Comparison of ENCODE assay signal across 10 cellular contexts in genomic region chr14:104968153-104968527, GRCh38. TPM values are rescaled to one million over a fixed set of nuclear protein-coding genes. Genes with fewer than 3 reads are reported as not detected.
DNase-seq lines count a peak whose midpoint lies in the region; ATAC-seq and TF ChIP-seq lines count a peak whose summit lies in the region.
"Had no signal": no experiment of that assay in that cellular context is flagged by ENCODE, and none has a peak within 500 bp of the region (broad histone marks: within the 10 kb centered on the region; RNA-seq: fewer than 3 reads in every experiment).

No MANE protein-coding gene starts in this region.

- 0% methylated on average over 1 of the region's 12 CpGs for WGBS in right lobe of liver (ENCODE audit: insufficient coverage, low coverage, low lambda C conversion rate, missing lambda C conversion rate)

- no peak for TF ChIP-seq POLR2A in right lobe of liver (IDR thresholded peaks at IDR 0.05)

- ATAC-seq in right lobe of liver: peak; percentile 47 to 57 (median 50)
- peak; percentile 2 for ATAC-seq in upper lobe of right lung
- ATAC-seq in GM21390 (IDR thresholded peaks at IDR 0.05; ENCODE audit: unreplicated experiment): no peak
- no peak for ATAC-seq in GM21825 (IDR thresholded peaks at IDR 0.05; ENCODE audit: unreplicated experiment)

- intact Hi-C loops in right lobe of liver (cut with DNase I) (no loop called here), upper lobe of right lung (cut with DNase I) (loop anchor here (5.0 kb wide), 1 partner anchor 74 kb away; no protein-coding TSS in a partner anchor)

- peak; percentile 32 for DNase-seq in NCI-H2171 treated with DMSO at 0.1 percent for 48 hours (lab: John Stamatoyannopoulos, UW)
- DNase-seq in NCI-H2171 (lab: John Stamatoyannopoulos, UW): no peak
- peak; percentile 17 for DNase-seq in dedifferentiated amniotic fluid mesenchymal stem cell (ENCODE audit: extremely low spot score)
- peak in 2 of 3 donors; percentile 64 to 74 for DNase-seq in right lobe of liver
- DNase-seq in upper lobe of right lung: peak; percentile 80
- no peak for DNase-seq in NCI-H2081 treated with DMSO at 0.1 percent for 48 hours (lab: John Stamatoyannopoulos, UW)
- DNase-seq: stimulated activated naive B cell treated with anti-CD40 and anti-IgM and Interleukin-4, amounts not matched to agents 10 μg/mL and 1 μg/mL and 100 μg/mL, for 72 hours had no signal

- TF ChIP-seq CTCF in right lobe of liver (IDR thresholded peaks at IDR 0.05) (no peak), upper lobe of right lung (IDR thresholded peaks at IDR 0.05) (no peak)

- H3K4me1 ChIP-seq in right lobe of liver (peaks cover 0 to 8% (median 0%) of the 10 kb centered on the region in 4 donors), upper lobe of right lung (peaks cover 46% of the 10 kb centered on the region)

- H3K36me3 ChIP-seq in right lobe of liver (no peaks in the 10 kb centered on the region), upper lobe of right lung (no peaks in the 10 kb centered on the region)

- H3K27me3 ChIP-seq in right lobe of liver (no peaks in the 10 kb centered on the region), upper lobe of right lung (peaks cover 10% of the 10 kb centered on the region)

- H3K4me3 ChIP-seq in right lobe of liver (peak overlapping the region in 2 of 3 donors; percentile 2 to 19), upper lobe of right lung (peak overlapping the region; percentile 39)

- no peak overlapping the region for H3K27ac ChIP-seq in right lobe of liver
- H3K27ac ChIP-seq in upper lobe of right lung: peak overlapping the region; percentile 42

- H3K9me3 ChIP-seq in right lobe of liver (no peaks in the 10 kb centered on the region), upper lobe of right lung (no peaks in the 10 kb centered on the region)

RNA-seq across cellular contexts. Expression of gene AHNAK2, which starts 10.0 kb away (rescaled TPM):
- total RNA-seq in right lobe of liver: 10 to 100 TPM in 1 of 6 experiments, 1 to 10 TPM in 5; 2.1 to 12.2 (median 4.6) TPM
- total RNA-seq in upper lobe of right lung: 13.7 TPM

RNA-seq across cellular contexts. Expression of gene CLBA1, which starts 17.4 kb away (rescaled TPM):
- total RNA-seq in right lobe of liver: 1 to 10 TPM; 1.5 to 3.3 (median 2.5) TPM
- total RNA-seq in upper lobe of right lung: 6.9 TPM

RNA-seq across cellular contexts. Expression of gene PLD4, which starts 43.5 kb away (rescaled TPM):
- total RNA-seq in right lobe of liver (under 1 TPM in 4 of 6 experiments, not detected in 2; 0.12 to 0.49 (median 0.33) TPM), upper lobe of right lung (3.1 TPM)
- total RNA-seq: glomerular endothelial cell had no signal

RNA-seq across cellular contexts. Expression of gene CDCA4, which starts 52.7 kb away (rescaled TPM):
- 1 to 10 TPM in 5 of 6 experiments, under 1 TPM in 1; 0.90 to 3.5 (median 1.7) TPM for total RNA-seq in right lobe of liver
- total RNA-seq in upper lobe of right lung: 4.1 TPM

Comparison
In these comparisons a context has a peak if more than half of its experiments do, and no peak if none do; other contexts are left out.
1. DNase-seq: peak in NCI-H2171 treated with DMSO at 0.1 percent for 48 hours (single experiment), dedifferentiated amniotic fluid mesenchymal stem cell (single experiment), right lobe of liver (2 of 3) and upper lobe of right lung (single experiment); none in NCI-H2171 (single experiment) and NCI-H2081 treated with DMSO at 0.1 percent for 48 hours (single experiment).
2. ATAC-seq: peak in right lobe of liver (4 of 4) and upper lobe of right lung (single experiment); none in GM21390 (single experiment) and GM21825 (single experiment).